In the genomic region with DNA sequence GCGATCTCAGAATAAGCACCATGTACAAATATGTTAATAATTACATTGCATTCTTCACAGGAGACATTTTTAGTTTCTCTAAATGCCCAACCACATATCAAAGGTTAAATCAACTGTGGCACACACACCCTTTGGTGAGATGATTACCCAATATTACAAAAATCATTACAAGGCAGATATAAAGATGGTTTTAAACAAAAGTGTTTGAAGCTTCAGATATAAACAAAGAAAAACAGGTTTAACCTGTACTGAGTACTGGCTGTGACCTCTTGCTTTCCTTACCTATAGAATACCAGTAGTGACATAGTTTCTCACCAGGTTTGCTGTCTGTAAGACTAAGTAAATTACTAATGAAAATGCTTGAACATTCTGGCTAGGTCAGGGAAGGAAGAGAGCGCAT, we compare ENCODE assay signal across 23 cellular contexts.
DNase-seq lines count a peak whose midpoint lies in the region; ATAC-seq and TF ChIP-seq lines count a peak whose summit lies in the region.
"Had no signal": no experiment of that assay in that cellular context is flagged by ENCODE, and none has a peak within 500 bp of the region (broad histone marks: within the 10 kb centered on the region; RNA-seq: fewer than 3 reads in every experiment).

No MANE protein-coding gene starts in this region.

- no peaks in the 10 kb centered on the region for H3K9me3 ChIP-seq in hepatocyte (ENCODE audit: low read depth)
- H3K9me3 ChIP-seq in right cardiac atrium (ENCODE audit: control insufficient read depth, low read length): no peaks in the 10 kb centered on the region
- no peaks in the 10 kb centered on the region for H3K9me3 ChIP-seq in CD8-positive, alpha-beta memory T cell (ENCODE audit: low read length)
- H3K9me3 ChIP-seq: pancreas, sigmoid colon had no signal

- H2AFZ ChIP-seq in hepatocyte: no peak overlapping the region

- no peaks in the 10 kb centered on the region for H3K9me2 ChIP-seq in hepatocyte (replicated peaks; ENCODE audit: insufficient read depth)

- H3K9me3 Mint-ChIP-seq in CD8-positive, alpha-beta memory T cell: peaks cover 0 to 17% (median 2%) of the 10 kb centered on the region in 5 donors
- H3K9me3 Mint-ChIP-seq: activated naive CD8-positive, alpha-beta T cell treated with anti-CD3 and anti-CD28 coated beads, Interleukin-2, amount 10 ng/mL, durations not matched to agents 7 days and 5 days had no signal

- no peak for ATAC-seq in right cardiac atrium
- ATAC-seq: left lung; natural killer cell treated with Interleukin-12 subunit alpha and Interleukin-12 subunit beta and Interleukin-15 and Interleukin-18, amount 100 ng/mL, for 72 hours; pancreas had no signal

- no peaks in the 10 kb centered on the region for H4K20me1 ChIP-seq in hepatocyte (ENCODE audit: insufficient read depth, poor library complexity, severe bottlenecking)

- H3K36me3 Mint-ChIP-seq in CD8-positive, alpha-beta memory T cell: no peaks in the 10 kb centered on the region
- H3K36me3 Mint-ChIP-seq: activated naive CD8-positive, alpha-beta T cell treated with anti-CD3 and anti-CD28 coated beads, Interleukin-2, amount 10 ng/mL, durations not matched to agents 7 days and 5 days; natural killer cell treated with Interleukin-12 subunit alpha and Interleukin-12 subunit beta and Interleukin-15 and Interleukin-18, amount 100 ng/mL, for 72 hours had no signal

- no peak overlapping the region for H3K4me2 ChIP-seq in hepatocyte

- TF ChIP-seq CTCF in RWPE1 (conservative IDR thresholded peaks at IDR 0.05; ENCODE audit: low read depth) (no peak), hepatocyte (IDR thresholded peaks at IDR 0.05; ENCODE audit: poor library complexity) (no peak), GM13976 (IDR thresholded peaks at IDR 0.05; ENCODE audit: borderline replicate concordance, control extremely low read depth, extremely low read depth, insufficient read depth, missing control alignments) (no peak)

- H3K4me3 ChIP-seq in hepatocyte (no peak overlapping the region), right cardiac atrium (ENCODE audit: low read length) (no peak overlapping the region)
- no peak overlapping the region for H3K4me3 ChIP-seq in CD8-positive, alpha-beta memory T cell (ENCODE audit: low read length)
- H3K4me3 ChIP-seq: coronary artery, left lung, pancreas, sigmoid colon had no signal

- intact Hi-C loops in right cardiac atrium (cut with DNase I): no loop called here

- H3K4me3 Mint-ChIP-seq in CD8-positive, alpha-beta memory T cell: no peak overlapping the region
- H3K4me3 Mint-ChIP-seq: activated CD4-positive, alpha-beta memory T cell treated with anti-CD3 and anti-CD28 coated beads, Interleukin-2, amount 10 ng/mL, durations not matched to agents 7 days and 5 days; activated naive CD8-positive, alpha-beta T cell treated with anti-CD3 and anti-CD28 coated beads, Interleukin-2, amount 10 ng/mL, durations not matched to agents 7 days and 5 days; natural killer cell treated with Interleukin-12 subunit alpha and Interleukin-12 subunit beta and Interleukin-15 and Interleukin-18, amount 100 ng/mL, for 72 hours had no signal

- DNase-seq in HT-29 (ENCODE audit: low spot score) (peak; percentile 91), RWPE1 (ENCODE audit: low spot score) (peak; percentile 7), hepatocyte (ENCODE audit: low spot score) (no peak), renal cortical epithelial cell (ENCODE audit: low read depth) (peak; percentile 91), GM13976 (ENCODE audit: low spot score) (no peak), right cardiac atrium (no peak)
- no peak for DNase-seq in CD8-positive, alpha-beta memory T cell
- DNase-seq: activated CD4-positive, alpha-beta memory T cell treated with anti-CD3 and anti-CD28 coated beads, Interleukin-2, amount 10 ng/mL, durations not matched to agents 7 days and 5 days; activated CD4-positive, CD25-positive, alpha-beta regulatory T cell; activated effector memory CD4-positive, alpha-beta T cell treated with Interleukin-2 at 50 U/mL for 16 hours; activated naive CD8-positive, alpha-beta T cell treated with anti-CD3 and anti-CD28 coated beads, Interleukin-2, amount 10 ng/mL, durations not matched to agents 7 days and 5 days; glutamatergic neuron; KBM-7; left lung; MV-4-11; NCI-H1694 treated with DMSO at 0.1 percent for 48 hours; NCI-H2171 treated with DMSO at 0.1 percent for 48 hours; pancreas; sigmoid colon; T1000 had no signal

- H3K27ac Mint-ChIP-seq in CD8-positive, alpha-beta memory T cell: no peak overlapping the region
- H3K27ac Mint-ChIP-seq: activated CD4-positive, alpha-beta memory T cell treated with anti-CD3 and anti-CD28 coated beads, Interleukin-2, amount 10 ng/mL, durations not matched to agents 7 days and 5 days; activated naive CD8-positive, alpha-beta T cell treated with anti-CD3 and anti-CD28 coated beads, Interleukin-2, amount 10 ng/mL, durations not matched to agents 7 days and 5 days; natural killer cell treated with Interleukin-12 subunit alpha and Interleukin-12 subunit beta and Interleukin-15 and Interleukin-18, amount 100 ng/mL, for 72 hours had no signal

- H3K27me3 Mint-ChIP-seq in CD8-positive, alpha-beta memory T cell: no peaks in the 10 kb centered on the region
- H3K27me3 Mint-ChIP-seq: activated CD4-positive, alpha-beta memory T cell treated with anti-CD3 and anti-CD28 coated beads, Interleukin-2, amount 10 ng/mL, durations not matched to agents 7 days and 5 days; activated naive CD8-positive, alpha-beta T cell treated with anti-CD3 and anti-CD28 coated beads, Interleukin-2, amount 10 ng/mL, durations not matched to agents 7 days and 5 days; natural killer cell treated with Interleukin-12 subunit alpha and Interleukin-12 subunit beta and Interleukin-15 and Interleukin-18, amount 100 ng/mL, for 72 hours had no signal

- POLR2A ChIA-PET in RWPE1 (lab: Yijun Ruan, JAX; ENCODE audit: low non-redundant PET): no interaction called here
- POLR2A ChIA-PET in CD8-positive, alpha-beta memory T cell (lab: Charles Lee): no interaction called here

- in situ Hi-C loops in GM13976 (cut with MboI; ENCODE audit: low sequenced_read_pairs, unreplicated experiment): no loop called here

- H3K36me3 ChIP-seq in hepatocyte (replicated peaks; ENCODE audit: insufficient read depth, low read depth): no peaks in the 10 kb centered on the region
- no peaks in the 10 kb centered on the region for H3K36me3 ChIP-seq in CD8-positive, alpha-beta memory T cell (ENCODE audit: insufficient read depth, low read length)
- H3K36me3 ChIP-seq: left lung, pancreas, sigmoid colon had no signal

- WGBS in hepatocyte (ENCODE audit: low lambda C conversion rate, missing lambda C conversion rate): 54% methylated on average over 2 of the region's 2 CpGs
- 72% methylated on average over 2 of the region's 2 CpGs for WGBS in right cardiac atrium

- H3K79me2 ChIP-seq in hepatocyte: no peaks in the 10 kb centered on the region

- no peaks in the 10 kb centered on the region for H3K4me1 Mint-ChIP-seq in CD8-positive, alpha-beta memory T cell
- H3K4me1 Mint-ChIP-seq: activated CD4-positive, alpha-beta memory T cell treated with anti-CD3 and anti-CD28 coated beads, Interleukin-2, amount 10 ng/mL, durations not matched to agents 7 days and 5 days; activated naive CD8-positive, alpha-beta T cell treated with anti-CD3 and anti-CD28 coated beads, Interleukin-2, amount 10 ng/mL, durations not matched to agents 7 days and 5 days had no signal

- H3K4me1 ChIP-seq in hepatocyte (ENCODE audit: insufficient read depth) (no peaks in the 10 kb centered on the region), right cardiac atrium (ENCODE audit: control insufficient read depth, insufficient read depth, low read length) (no peaks in the 10 kb centered on the region)
- H3K4me1 ChIP-seq in CD8-positive, alpha-beta memory T cell (ENCODE audit: insufficient read depth, low read length): no peaks in the 10 kb centered on the region
- H3K4me1 ChIP-seq: left lung, pancreas, sigmoid colon had no signal

- CTCF ChIA-PET in RWPE1 (lab: Yijun Ruan, JAX): no interaction called here
- CTCF ChIA-PET in CD8-positive, alpha-beta memory T cell (lab: Charles Lee): no interaction called here

- H3K27ac ChIP-seq in RWPE1 (no peak overlapping the region), hepatocyte (peak overlapping the region; percentile 39), right cardiac atrium (ENCODE audit: low read length) (no peak overlapping the region)
- no peak overlapping the region for H3K27ac ChIP-seq in CD8-positive, alpha-beta memory T cell (ENCODE audit: low read depth, low read length)
- H3K27ac ChIP-seq: coronary artery, HL-60, left lung, pancreas, sigmoid colon had no signal

- H3K27me3 ChIP-seq in hepatocyte: no peaks in the 10 kb centered on the region
- H3K27me3 ChIP-seq in right cardiac atrium (ENCODE audit: control insufficient read depth, insufficient read depth): no peaks in the 10 kb centered on the region
- no peaks in the 10 kb centered on the region for H3K27me3 ChIP-seq in CD8-positive, alpha-beta memory T cell (ENCODE audit: insufficient read depth, low read length, poor library complexity, severe bottlenecking)
- H3K27me3 ChIP-seq: left lung, pancreas, sigmoid colon had no signal

Comparison
In these comparisons a context has a peak if more than half of its experiments do, and no peak if none do; other contexts are left out.
1. DNase-seq: peak in HT-29 (single experiment), RWPE1 (single experiment) and renal cortical epithelial cell (single experiment); none in hepatocyte (single experiment), GM13976 (single experiment), right cardiac atrium (0 of 3) and CD8-positive, alpha-beta memory T cell (0 of 5).